In genomic region chr6:32127717-32128592, GRCh38 we compare ENCODE assay signal across 8 cellular contexts. TPM values are rescaled to one million over a fixed set of nuclear protein-coding genes. Genes with fewer than 3 reads are reported as not detected.
DNase-seq lines count a peak whose midpoint lies in the region; ATAC-seq, FAIRE-seq and TF ChIP-seq lines count a peak whose summit lies in the region.

TSS of gene ATF6B (minus strand) at chr6:32128246. CDS start at chr6:32128207, 39 bp downstream.

- peak; percentile 92 for FAIRE-seq in pancreas (lab: Jason Lieb, UNC)

- H3K4me1 Mint-ChIP-seq in activated naive CD8-positive, alpha-beta T cell treated with anti-CD3 and anti-CD28 coated beads, Interleukin-2, amount 50 U/mL, for 24 hours = peaks cover 37% of the 10 kb centered on the region

- H3K9me3 ChIP-seq in pancreas (no peaks in the 10 kb centered on the region), tibial artery (no peaks in the 10 kb centered on the region)

- ATAC-seq in HG02763 (IDR thresholded peaks at IDR 0.05; ENCODE audit: unreplicated experiment) (peak; percentile 89), Right ventricle myocardium superior (ENCODE audit: poor library complexity) (peak; percentile 94), pancreas (peak; percentile 84 to 93 (median 88))
- ATAC-seq in activated naive CD8-positive, alpha-beta T cell treated with anti-CD3 and anti-CD28 coated beads, Interleukin-2, amount 50 U/mL, for 24 hours = peak; percentile 94

- peak within 1 kb of the TSS; percentile 99 for H3K4me3 Mint-ChIP-seq in activated naive CD8-positive, alpha-beta T cell treated with anti-CD3 and anti-CD28 coated beads, Interleukin-2, amount 50 U/mL, for 24 hours

- H3K27me3 ChIP-seq in pancreas = no peaks in the 10 kb centered on the region
- no peaks in the 10 kb centered on the region for H3K27me3 ChIP-seq in tibial artery

- DNase-seq in GM12865 (ENCODE audit: low read depth) = peak; percentile 99
- DNase-seq in NCI-H1417 treated with DMSO at 0.1 percent for 48 hours (lab: John Stamatoyannopoulos, UW) = peak; percentile 93
- DNase-seq in SW480 (ENCODE audit: low spot score) = peak; percentile 99
- peak; percentile 95 for DNase-seq in activated naive CD8-positive, alpha-beta T cell treated with anti-CD3 and anti-CD28 coated beads, Interleukin-2, amount 50 U/mL, for 24 hours
- DNase-seq in Right ventricle myocardium superior = peak; percentile 99
- peak; percentile 93 to 100 (median 98) for DNase-seq in pancreas
- DNase-seq in tibial artery = peak; percentile 100

- TF ChIP-seq CTCF in GM12865 (IDR thresholded peaks at IDR 0.05; ENCODE audit: insufficient read depth, low read depth, low read length, missing control alignments) (no peak), pancreas (IDR thresholded peaks at IDR 0.05) (no peak), tibial artery (IDR thresholded peaks at IDR 0.05) (no peak)

- intact Hi-C loops in Right ventricle myocardium superior (cut with DNase I) (no loop called here), pancreas (cut with DNase I) (no loop called here), tibial artery (cut with DNase I; ENCODE audit: low total_unique reads) (no loop called here)

- H3K27ac Mint-ChIP-seq in activated naive CD8-positive, alpha-beta T cell treated with anti-CD3 and anti-CD28 coated beads, Interleukin-2, amount 50 U/mL, for 24 hours = peak within 1 kb of the TSS; percentile 96

- H3K27ac ChIP-seq in pancreas (peak within 1 kb of the TSS; percentile 49 to 90 (median 72)), tibial artery (peak within 1 kb of the TSS; percentile 89 to 93)

- peaks cover 0 to 12% (median 11%) of the 10 kb centered on the region in 3 donors for H3K36me3 ChIP-seq in pancreas
- H3K36me3 ChIP-seq in tibial artery = peaks cover 31 to 40% (median 32%) of the 10 kb centered on the region in 3 donors

- no peaks in the 10 kb centered on the region for H3K27me3 Mint-ChIP-seq in activated naive CD8-positive, alpha-beta T cell treated with anti-CD3 and anti-CD28 coated beads, Interleukin-2, amount 50 U/mL, for 24 hours

- peak within 1 kb of the TSS; percentile 96 for H3K4me3 ChIP-seq in GM12865 (ENCODE audit: low read depth, low read length)
- peak within 1 kb of the TSS; percentile 67 to 85 (median 76) for H3K4me3 ChIP-seq in pancreas
- H3K4me3 ChIP-seq in tibial artery = peak within 1 kb of the TSS; percentile 65 to 94

- 0% methylated on average over 44 of the region's 44 CpGs for WGBS in pancreas, 2 donors

- H3K9me3 Mint-ChIP-seq in activated naive CD8-positive, alpha-beta T cell treated with anti-CD3 and anti-CD28 coated beads, Interleukin-2, amount 50 U/mL, for 24 hours = no peaks in the 10 kb centered on the region

- H3K4me1 ChIP-seq in pancreas = peaks cover 8 to 18% (median 15%) of the 10 kb centered on the region in 3 donors
- H3K4me1 ChIP-seq in tibial artery = peaks cover 0 to 43% (median 34%) of the 10 kb centered on the region in 4 donors

- H3K36me3 Mint-ChIP-seq in activated naive CD8-positive, alpha-beta T cell treated with anti-CD3 and anti-CD28 coated beads, Interleukin-2, amount 50 U/mL, for 24 hours (ENCODE audit: low read depth) = peaks cover 9% of the 10 kb centered on the region

RNA-seq across cellular contexts. Expression of gene ATF6B, which starts in this region (rescaled TPM):
- total RNA-seq in Right ventricle myocardium superior (21.5 TPM), pancreas (10 to 100 TPM; 30.2 to 56.5 (median 36.3) TPM)
- 10 to 100 TPM; 54.0 to 68.0 TPM for polyA plus RNA-seq in pancreas

Comparison
In these comparisons a context has a peak if more than half of its experiments do, and no peak if none do; other contexts are left out.
1. Peak in every context shown above with its lines: DNase-seq, ATAC-seq, H3K4me3 ChIP-seq and H3K27ac ChIP-seq.